21 cellular contexts compared by ENCODE assay signal in genomic region chr7:72334733-72335132, GRCh38.
"Had no signal": no experiment of that assay in that cellular context is flagged by ENCODE, and none has a peak within 500 bp of the region (broad histone marks: within the 10 kb centered on the region; RNA-seq: fewer than 3 reads in every experiment).

No MANE protein-coding gene starts in this region.

- H3K4me3 ChIP-seq: left ventricle myocardium inferior, ovary, prostate gland, sigmoid colon, thoracic aorta, upper lobe of right lung had no signal

- H3K36me3 ChIP-seq: left ventricle myocardium inferior, ovary, prostate gland, sigmoid colon, thoracic aorta, upper lobe of right lung had no signal

- ATAC-seq: activated CD8-positive, alpha-beta T cell treated with anti-CD3 and anti-CD28 coated beads for 36 hours; activated naive CD4-positive, alpha-beta T cell treated with anti-CD3 and anti-CD28 coated beads, Interleukin-2, amount 50 U/mL, for 72 hours; activated T-cell treated with anti-CD3 and anti-CD28 coated beads, Interleukin-2, amount 50 U/mL, for 4 hours; stimulated activated effector memory CD8-positive, alpha-beta T cell treated with anti-CD3 and anti-CD28 coated beads, Interleukin-12 subunit alpha, Interleukin-12 subunit beta, amount 100 ng/mL, for 72 hours had no signal

- H3K4me3 Mint-ChIP-seq: activated B cell treated with CpG ODN at 0.5 μM for 24 hours; activated CD8-positive, alpha-beta T cell treated with anti-CD3 and anti-CD28 coated beads for 36 hours; activated T-cell treated with anti-CD3 and anti-CD28 coated beads, Interleukin-2, amount 50 U/mL, for 4 hours; naive B cell; stimulated activated effector memory CD8-positive, alpha-beta T cell treated with anti-CD3 and anti-CD28 coated beads, Interleukin-12 subunit alpha, Interleukin-12 subunit beta, amount 100 ng/mL, for 72 hours; stimulated activated naive CD8-positive, alpha-beta T cell treated with anti-CD3 and anti-CD28 coated beads, Interleukin-15, Interleukin-2, amounts not matched to agents 100 ng/mL and 50 ng/mL, for 24 hours had no signal

- H3K4me1 ChIP-seq: prostate gland, upper lobe of right lung had no signal

- H3K9me3 ChIP-seq: prostate gland, thoracic aorta, upper lobe of right lung had no signal

- H3K4me1 Mint-ChIP-seq: activated B cell treated with CpG ODN at 0.5 μM for 24 hours; stimulated activated effector memory CD8-positive, alpha-beta T cell treated with anti-CD3 and anti-CD28 coated beads, Interleukin-12 subunit alpha, Interleukin-12 subunit beta, amount 100 ng/mL, for 72 hours had no signal

- H3K36me3 Mint-ChIP-seq: stimulated activated effector memory CD8-positive, alpha-beta T cell treated with anti-CD3 and anti-CD28 coated beads, Interleukin-12 subunit alpha, Interleukin-12 subunit beta, amount 100 ng/mL, for 72 hours had no signal

- H3K27me3 ChIP-seq: ovary had no signal

- H3K27ac Mint-ChIP-seq: activated B cell treated with CpG ODN at 0.5 μM for 24 hours; activated CD8-positive, alpha-beta T cell treated with anti-CD3 and anti-CD28 coated beads for 36 hours; activated naive CD4-positive, alpha-beta T cell treated with anti-CD3 and anti-CD28 coated beads, Interleukin-2, amount 50 U/mL, for 72 hours; activated T-helper 2 cell treated with anti-CD3 and anti-CD28 coated beads, Interferon-gamma antibody, Interleukin-2, Interleukin-4, amounts not matched to agents 10 μg/mL and 5 μg/mL and 100 μg/mL, durations not matched to agents 14 hours and 24 hours and 36 hours; naive B cell; stimulated activated effector memory CD8-positive, alpha-beta T cell treated with anti-CD3 and anti-CD28 coated beads, Interleukin-12 subunit alpha, Interleukin-12 subunit beta, amount 100 ng/mL, for 72 hours; stimulated activated naive CD8-positive, alpha-beta T cell treated with anti-CD3 and anti-CD28 coated beads, Interleukin-15, Interleukin-2, amounts not matched to agents 100 ng/mL and 50 ng/mL, for 24 hours had no signal

- H3K27ac ChIP-seq: left ventricle myocardium inferior, ovary, prostate gland, sigmoid colon, thoracic aorta, upper lobe of right lung had no signal

- DNase-seq: activated B cell treated with CpG ODN at 0.5 μM for 24 hours; activated CD4-positive, alpha-beta T cell treated with anti-CD3 and anti-CD28 coated beads, Interleukin-2, amount 50 U/mL, for 1 hour; activated CD8-positive, alpha-beta T cell treated with anti-CD3 and anti-CD28 coated beads for 36 hours; activated T-cell treated with anti-CD3 and anti-CD28 coated beads, Interleukin-2, amount 50 U/mL, for 4 hours; dermis blood vessel endothelial cell; effector CD4-positive, alpha-beta T cell; islet precursor cell; left ventricle myocardium inferior; naive B cell; ovary; sigmoid colon; small intestine; stimulated activated CD4-positive, alpha-beta T cell treated with anti-CD3 and anti-CD28 coated beads, Interleukin-4, amount 100 ng/mL, for 24 hours; T-helper 2 cell; upper lobe of right lung had no signal
